ENCODE assay signal across 8 cellular contexts in the genomic region with DNA sequence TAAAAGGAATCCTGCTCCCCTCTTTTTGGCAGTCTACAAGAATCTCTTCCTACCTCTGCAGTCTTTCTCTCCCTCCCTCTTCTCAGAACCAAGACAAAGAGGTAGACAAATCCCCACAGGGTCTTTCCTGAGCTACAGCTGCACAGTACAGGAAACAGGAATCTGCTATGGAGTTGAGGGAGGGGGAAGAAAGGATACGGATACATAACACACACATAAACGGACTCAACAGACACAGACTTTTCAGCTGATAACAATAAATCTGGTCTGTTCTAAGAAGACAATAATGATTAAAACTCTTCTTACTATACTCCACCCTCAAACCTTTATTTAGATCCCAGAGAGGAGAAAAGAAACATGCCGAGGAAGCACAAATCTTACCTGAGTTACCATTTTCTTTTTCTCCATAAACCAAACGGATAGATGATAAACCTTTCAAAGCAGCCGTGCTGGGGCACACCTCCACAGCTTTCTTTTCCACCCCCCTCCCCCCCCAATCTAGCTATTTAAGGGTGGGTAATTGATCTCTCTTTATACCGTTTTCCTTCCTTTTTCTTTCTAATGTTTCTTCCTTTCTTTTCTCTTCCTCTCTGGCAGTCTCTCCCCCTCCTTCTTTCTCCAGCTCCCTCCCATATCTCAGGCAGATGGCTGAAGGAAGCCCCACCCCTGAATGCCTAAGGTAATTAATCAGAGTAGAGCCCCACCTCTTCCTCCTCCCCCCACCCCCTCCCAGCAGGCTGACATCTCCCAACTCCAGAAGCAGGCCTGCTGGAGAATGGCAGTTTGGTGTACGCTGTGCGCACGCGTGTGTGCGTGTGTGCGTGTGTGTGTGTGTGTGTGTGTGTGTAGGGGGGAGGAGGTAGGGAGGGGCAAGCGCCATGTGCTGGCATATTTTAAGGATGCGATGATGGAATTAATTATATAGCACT.
DNase-seq lines count a peak whose midpoint lies in the region; ATAC-seq, FAIRE-seq and TF ChIP-seq lines count a peak whose summit lies in the region.

No MANE protein-coding gene starts in this region.

- no peak for FAIRE-seq in HepG2 (lab: Jason Lieb, UNC)
- FAIRE-seq in K562 (lab: Jason Lieb, UNC) = peak; percentile 91

- H3K9me1 ChIP-seq in K562 (ENCODE audit: control insufficient read depth, insufficient read depth, low read length) = no peaks in the 10 kb centered on the region

- TF ChIP-seq CTCF in liver (IDR thresholded peaks at IDR 0.05; ENCODE audit: low read depth, low read length, missing input control) = no peak
- no peak for TF ChIP-seq CTCF in HepG2 (CRISPR knock-in tag; IDR thresholded peaks at IDR 0.05)
- TF ChIP-seq CTCF in K562 (IDR thresholded peaks at IDR 0.05 in 2 of 3, conservative IDR thresholded peaks at IDR 0.05 in 1 of 3; ENCODE audit: insufficient read depth in 2 of 3, low read depth in 1 of 3, low read length in 3 of 3) = no peak

- H3K4me1 Mint-ChIP-seq in activated naive CD4-positive, alpha-beta T cell treated with anti-CD3 and anti-CD28 coated beads, Interleukin-2, amount 10 ng/mL, durations not matched to agents 7 days and 5 days = peaks cover 2% of the 10 kb centered on the region

- intact Hi-C loops in HepG2 (cut with micrococcal nuclease; ENCODE audit: unreplicated experiment) (loop anchor here (5.0 kb wide), 2 partner anchors 78 to 82 kb away; no protein-coding TSS in a partner anchor), K562 (cut with micrococcal nuclease) (loop anchor here (10.0 kb wide), 3 partner anchors 75 to 205 kb away; no protein-coding TSS in a partner anchor)

- peaks cover 1 to 26% (median 20%) of the 10 kb centered on the region in 4 donors for H3K4me1 ChIP-seq in liver (ENCODE audit: control insufficient read depth in 4 of 4, insufficient read depth in 4 of 4, low read length in 3 of 4)
- peaks cover 22% of the 10 kb centered on the region for H3K4me1 ChIP-seq in HepG2 (ENCODE audit: insufficient read depth, low read length)
- H3K4me1 ChIP-seq in K562 (replicated peaks in 1 of 2; ENCODE audit: control insufficient read depth in 2 of 2, insufficient read depth in 2 of 2, low read length in 2 of 2) = peaks cover 3 to 13% of the 10 kb centered on the region in 2 experiments; a peak in 2 of 5 replicates

- no peak overlapping the region for H3K4me3 Mint-ChIP-seq in activated naive CD4-positive, alpha-beta T cell treated with anti-CD3 and anti-CD28 coated beads, Interleukin-2, amount 10 ng/mL, durations not matched to agents 7 days and 5 days

- no peaks in the 10 kb centered on the region for H3K36me3 ChIP-seq in liver (ENCODE audit: control insufficient read depth in 4 of 4, insufficient read depth in 3 of 4, low read depth in 1 of 4, low read length in 3 of 4)
- no peaks in the 10 kb centered on the region for H3K36me3 ChIP-seq in HepG2 (replicated peaks in 1 of 2; ENCODE audit: control insufficient read depth in 1 of 2, insufficient read depth in 2 of 2, low read length in 2 of 2)
- no peaks in the 10 kb centered on the region for H3K36me3 ChIP-seq in K562 (ENCODE audit: control insufficient read depth, insufficient read depth, low read length)

- no peak for DNase-seq in HepG2 (ENCODE audit: low spot score)
- peak; percentile 94 for DNase-seq in NCI-H460 (ENCODE audit: extremely low read depth, low read depth)
- peak; percentile 83 to 92 (median 85) for DNase-seq in K562 (ENCODE audit: extremely low read depth in 1 of 4, low spot score in 3 of 4)
- DNase-seq in hypothalamus (lab: John Stamatoyannopoulos, UW) = peak in 38 of 51 donors; percentile 6 to 84 (median 31)
- DNase-seq in renal cortical epithelial cell (ENCODE audit: low read depth) = peak; percentile 92
- DNase-seq in activated naive CD4-positive, alpha-beta T cell treated with anti-CD3 and anti-CD28 coated beads, Interleukin-2, amount 10 ng/mL, durations not matched to agents 7 days and 5 days = no peak

- WGBS in liver = 54% methylated on average over 14 of the region's 14 CpGs
- WGBS in HepG2 (ENCODE audit: low lambda C conversion rate) = 93% methylated on average over 14 of the region's 14 CpGs
- 0% methylated on average over 4 of the region's 14 CpGs for WGBS in K562 (ENCODE audit: insufficient coverage, low coverage, missing lambda C conversion rate)

- POLR2A ChIA-PET in HepG2 (lab: Yijun Ruan, JAX) (no interaction called here), K562 (lab: Yijun Ruan, JAX) (interaction anchor here (0.5 to 1.3 kb wide), 5 partner anchors 11 to 407 kb away, joined by 3 to 5 read pairs (median 4); no protein-coding TSS in a partner anchor)

- ATAC-seq in HepG2 (no peak), K562 (peak; percentile 98), GM18858 (IDR thresholded peaks at IDR 0.05; ENCODE audit: unreplicated experiment) (no peak)

- TF ChIP-seq RAD21 in liver (IDR thresholded peaks at IDR 0.05) (no peak), HepG2 (CRISPR knock-in tag; IDR thresholded peaks at IDR 0.05) (no peak), K562 (CRISPR knock-in tag; conservative IDR thresholded peaks at IDR 0.05 in 1 of 2, IDR thresholded peaks at IDR 0.05 in 1 of 2) (no peak)

- H4K20me1 ChIP-seq in HepG2 (ENCODE audit: insufficient read depth, low read length) = no peaks in the 10 kb centered on the region
- H4K20me1 ChIP-seq in K562 (replicated peaks; ENCODE audit: control insufficient read depth, insufficient read depth, low read length) = no peaks in the 10 kb centered on the region

- H2AFZ ChIP-seq in HepG2 (ENCODE audit: low read length) (no peak overlapping the region), K562 (ENCODE audit: low read depth, low read length) (peak overlapping the region; percentile 17; the same call in 1 of the 2 replicates)

- H3K4me2 ChIP-seq in HepG2 (ENCODE audit: low read depth, low read length) (no peak overlapping the region), K562 (ENCODE audit: insufficient read depth, low read length) (peak overlapping the region; percentile 64)

- no peaks in the 10 kb centered on the region for H3K9me3 ChIP-seq in liver (ENCODE audit: control insufficient read depth in 4 of 4, low read length in 3 of 4)
- H3K9me3 ChIP-seq in HepG2 (ENCODE audit: low read length) = no peaks in the 10 kb centered on the region
- no peaks in the 10 kb centered on the region for H3K9me3 ChIP-seq in K562 (replicated peaks; ENCODE audit: control insufficient read depth, insufficient read depth, low read depth, low read length)

- in situ Hi-C loops in HepG2 (cut with HindIII; ENCODE audit: extremely low pct_ligation_motif_present, low pct_unique_long_range_greater_than_20kb) (loop anchor here (10.0 kb wide), 1 partner anchor 205 kb away; no protein-coding TSS in a partner anchor), K562 (cut with MboI) (no loop called here)

- H3K27ac Mint-ChIP-seq in activated naive CD4-positive, alpha-beta T cell treated with anti-CD3 and anti-CD28 coated beads, Interleukin-2, amount 10 ng/mL, durations not matched to agents 7 days and 5 days = no peak overlapping the region

- BruUV-seq in HepG2 (replicated peaks; lab: Mats Ljungman, UMichigan) (no TSS peak), K562 (replicated peaks; lab: Mats Ljungman, UMichigan) (no TSS peak)

- CTCF ChIA-PET in HepG2 (lab: Yijun Ruan, JAX; ENCODE audit: low intra/inter-chr PET ratio, low total read pairs) (interaction anchor here (0.8 kb wide), 1 partner anchor 79 kb away, joined by 3 read pairs; no protein-coding TSS in a partner anchor), K562 (lab: Yijun Ruan, JAX; ENCODE audit: low intra/inter-chr PET ratio) (no interaction called here)
- CTCF ChIA-PET in activated naive CD4-positive, alpha-beta T cell treated with anti-CD3 and anti-CD28 coated beads, Interleukin-2, amount 10 ng/mL, durations not matched to agents 7 days and 5 days (lab: Charles Lee) = interaction anchor here (0.6 to 1.0 kb wide), 3 partner anchors 19 to 212 kb away, joined by 3 read pairs; no protein-coding TSS in a partner anchor

- H3K27me3 ChIP-seq in liver (ENCODE audit: control insufficient read depth in 4 of 4, insufficient read depth in 4 of 4, low read length in 3 of 4) (no peaks in the 10 kb centered on the region), HepG2 (ENCODE audit: control insufficient read depth in 1 of 2, insufficient read depth in 2 of 2, low read length in 2 of 2) (no peaks in the 10 kb centered on the region), K562 (ENCODE audit: control insufficient read depth in 2 of 2, insufficient read depth in 2 of 2, low read length in 2 of 2) (no peaks in the 10 kb centered on the region)

- TF ChIP-seq POLR2A in HepG2 (IDR thresholded peaks at IDR 0.05; ENCODE audit: insufficient read depth in 1 of 2, low read depth in 2 of 2, low read length in 2 of 2) = no peak
- no peak for TF ChIP-seq POLR2A in K562 (conservative IDR thresholded peaks at IDR 0.05)

- no peaks in the 10 kb centered on the region for H3K9me3 Mint-ChIP-seq in activated naive CD4-positive, alpha-beta T cell treated with anti-CD3 and anti-CD28 coated beads, Interleukin-2, amount 10 ng/mL, durations not matched to agents 7 days and 5 days

- H3K9ac ChIP-seq in liver (ENCODE audit: low read depth in 1 of 2, low read length in 2 of 2) (peak overlapping the region in 1 of 2 donors; percentile 28), HepG2 (ENCODE audit: insufficient read depth, low read depth, low read length) (no peak overlapping the region), K562 (ENCODE audit: insufficient read depth in 1 of 2, low read depth in 2 of 2, low read length in 2 of 2) (peak overlapping the region in 1 of 2 experiments; percentile 7; a peak in 2 of 4 replicates)

- peak overlapping the region; percentile 28 to 39 for H3K27ac ChIP-seq in liver (ENCODE audit: low read depth in 1 of 2, low read length in 2 of 2)
- H3K27ac ChIP-seq in HepG2 (ENCODE audit: extremely low read length, insufficient read depth, low read length) = no peak overlapping the region
- no peak overlapping the region for H3K27ac ChIP-seq in K562 (ENCODE audit: extremely low read depth, low read depth, low read length)

- no peaks in the 10 kb centered on the region for H3K36me3 Mint-ChIP-seq in activated naive CD4-positive, alpha-beta T cell treated with anti-CD3 and anti-CD28 coated beads, Interleukin-2, amount 10 ng/mL, durations not matched to agents 7 days and 5 days

- H3K4me3 ChIP-seq in liver (ENCODE audit: low read depth in 1 of 3, low read length in 3 of 3) (peak overlapping the region in 2 of 3 donors; percentile 9 to 22), HepG2 (replicated peaks in 1 of 3; ENCODE audit: insufficient read depth in 1 of 3, low read depth in 2 of 3, low read length in 3 of 3) (no peak overlapping the region), K562 (peak overlapping the region; percentile 38)

- peaks cover 4% of the 10 kb centered on the region for H3K79me2 ChIP-seq in HepG2 (ENCODE audit: insufficient read depth, low read length)
- H3K79me2 ChIP-seq in K562 (ENCODE audit: control insufficient read depth, insufficient read depth, low read length) = peaks cover 3% of the 10 kb centered on the region; the same call in 1 of the 3 replicates

- TF ChIP-seq EP300 in HepG2 (IDR thresholded peaks at IDR 0.05; ENCODE audit: low read depth in 2 of 2, low read length in 2 of 2) (no peak), HepG2 (CRISPR knock-in tag; IDR thresholded peaks at IDR 0.05; ENCODE audit: borderline replicate concordance) (no peak), K562 (IDR thresholded peaks at IDR 0.05; ENCODE audit: low read length) (peak; percentile 20; the same call in 1 of the 2 replicates)

- H3K27me3 Mint-ChIP-seq in activated naive CD4-positive, alpha-beta T cell treated with anti-CD3 and anti-CD28 coated beads, Interleukin-2, amount 10 ng/mL, durations not matched to agents 7 days and 5 days = peaks cover 38% of the 10 kb centered on the region

Comparison
In these comparisons a context has a peak if more than half of its experiments do, and no peak if none do; other contexts are left out.
1. H3K27ac ChIP-seq: peak in liver (2 of 2); none in HepG2 (single experiment) and K562 (single experiment).
2. H3K4me3 ChIP-seq: peak in liver (2 of 3) and K562 (single experiment); none in HepG2 (0 of 3).
3. DNase-seq: peak in NCI-H460 (single experiment), K562 (4 of 4), hypothalamus (38 of 51) and renal cortical epithelial cell (single experiment); none in HepG2 (single experiment) and activated naive CD4-positive, alpha-beta T cell treated with anti-CD3 and anti-CD28 coated beads, Interleukin-2, amount 10 ng/mL, durations not matched to agents 7 days and 5 days (single experiment).